12 cellular contexts compared by ENCODE assay signal in genomic region chr15:52440414-52440813, GRCh38.
DNase-seq lines count a peak whose midpoint lies in the region; ATAC-seq and FAIRE-seq lines count a peak whose summit lies in the region.
"Had no signal": no experiment of that assay in that cellular context is flagged by ENCODE, and none has a peak within 500 bp of the region (broad histone marks: within the 10 kb centered on the region; RNA-seq: fewer than 3 reads in every experiment).

No MANE protein-coding gene starts in this region.

- H3K27ac Mint-ChIP-seq in activated CD4-positive, alpha-beta memory T cell treated with anti-CD3 and anti-CD28 coated beads for 36 hours = no peak overlapping the region
- no peak overlapping the region for H3K27ac Mint-ChIP-seq in activated CD4-positive, alpha-beta memory T cell treated with anti-CD3 and anti-CD28 coated beads, Interleukin-2, amount 10 ng/mL, durations not matched to agents 7 days and 5 days

- no peak for ATAC-seq in GM18858 (IDR thresholded peaks at IDR 0.05; ENCODE audit: unreplicated experiment)

- intact Hi-C loops in activated CD4-positive, alpha-beta memory T cell treated with anti-CD3 and anti-CD28 coated beads for 36 hours (cut with micrococcal nuclease) = loop anchor here (1.0 kb wide), 1 partner anchor 24 kb away; no protein-coding TSS in a partner anchor

- no peaks in the 10 kb centered on the region for H3K36me3 Mint-ChIP-seq in activated CD4-positive, alpha-beta memory T cell treated with anti-CD3 and anti-CD28 coated beads for 36 hours
- H3K36me3 Mint-ChIP-seq in activated CD4-positive, alpha-beta memory T cell treated with anti-CD3 and anti-CD28 coated beads, Interleukin-2, amount 10 ng/mL, durations not matched to agents 7 days and 5 days (ENCODE audit: low read depth) = no peaks in the 10 kb centered on the region

- peak; percentile 37 for FAIRE-seq in RCC 7860 (lab: Jason Lieb, UNC)

- POLR2A ChIA-PET in activated CD4-positive, alpha-beta memory T cell treated with anti-CD3 and anti-CD28 coated beads for 36 hours (lab: Charles Lee) = no interaction called here
- POLR2A ChIA-PET in activated CD4-positive, alpha-beta memory T cell treated with anti-CD3 and anti-CD28 coated beads, Interleukin-2, amount 10 ng/mL, durations not matched to agents 7 days and 5 days (lab: Charles Lee) = interaction anchor here (0.6 kb wide), 1 partner anchor 19 kb away, joined by 3 read pairs; no protein-coding TSS in a partner anchor

- H3K27me3 Mint-ChIP-seq in activated CD4-positive, alpha-beta memory T cell treated with anti-CD3 and anti-CD28 coated beads for 36 hours = no peaks in the 10 kb centered on the region
- H3K27me3 Mint-ChIP-seq in activated CD4-positive, alpha-beta memory T cell treated with anti-CD3 and anti-CD28 coated beads, Interleukin-2, amount 10 ng/mL, durations not matched to agents 7 days and 5 days = no peaks in the 10 kb centered on the region

- peak overlapping the region; percentile 28 for H3K27ac ChIP-seq in epithelial cell of prostate
- H3K27ac ChIP-seq: cardiac muscle cell, Peyer's patch had no signal

- DNase-seq in activated CD4-positive, alpha-beta memory T cell treated with anti-CD3 and anti-CD28 coated beads for 36 hours = peak; percentile 61
- DNase-seq in activated CD4-positive, alpha-beta memory T cell treated with anti-CD3 and anti-CD28 coated beads, Interleukin-2, amount 10 ng/mL, durations not matched to agents 7 days and 5 days = no peak
- DNase-seq in RCC 7860 (ENCODE audit: low spot score) (peak; percentile 71), epithelial cell of prostate (ENCODE audit: low read depth, low spot score) (peak; percentile 66), NCI-H1092 treated with DMSO at 0.1 percent for 48 hours (lab: John Stamatoyannopoulos, UW) (no peak), cortex of kidney (lab: John Stamatoyannopoulos, UW) (no peak)
- peak; percentile 41 for DNase-seq in stimulated activated CD4-positive, alpha-beta T cell treated with anti-CD3 and anti-CD28 coated beads, Interleukin-4, amount 100 ng/mL, for 24 hours
- DNase-seq: NCI-H1930, Peyer's patch, retina had no signal

- CTCF ChIA-PET in activated CD4-positive, alpha-beta memory T cell treated with anti-CD3 and anti-CD28 coated beads for 36 hours (lab: Charles Lee) = no interaction called here
- CTCF ChIA-PET in activated CD4-positive, alpha-beta memory T cell treated with anti-CD3 and anti-CD28 coated beads, Interleukin-2, amount 10 ng/mL, durations not matched to agents 7 days and 5 days (lab: Charles Lee) = interaction anchor here (1.2 kb wide), 1 partner anchor 25 kb away, joined by 3 read pairs; no protein-coding TSS in a partner anchor

- H3K4me1 Mint-ChIP-seq in activated CD4-positive, alpha-beta memory T cell treated with anti-CD3 and anti-CD28 coated beads for 36 hours (ENCODE audit: low read depth) = peaks cover 42% of the 10 kb centered on the region
- H3K4me1 Mint-ChIP-seq in activated CD4-positive, alpha-beta memory T cell treated with anti-CD3 and anti-CD28 coated beads, Interleukin-2, amount 10 ng/mL, durations not matched to agents 7 days and 5 days = peaks cover 16% of the 10 kb centered on the region

- no peak overlapping the region for H3K4me3 Mint-ChIP-seq in activated CD4-positive, alpha-beta memory T cell treated with anti-CD3 and anti-CD28 coated beads for 36 hours
- no peak overlapping the region for H3K4me3 Mint-ChIP-seq in activated CD4-positive, alpha-beta memory T cell treated with anti-CD3 and anti-CD28 coated beads, Interleukin-2, amount 10 ng/mL, durations not matched to agents 7 days and 5 days

- no peaks in the 10 kb centered on the region for H3K9me3 Mint-ChIP-seq in activated CD4-positive, alpha-beta memory T cell treated with anti-CD3 and anti-CD28 coated beads for 36 hours
- no peaks in the 10 kb centered on the region for H3K9me3 Mint-ChIP-seq in activated CD4-positive, alpha-beta memory T cell treated with anti-CD3 and anti-CD28 coated beads, Interleukin-2, amount 10 ng/mL, durations not matched to agents 7 days and 5 days

Comparison
In these comparisons a context has a peak if more than half of its experiments do, and no peak if none do; other contexts are left out.
1. DNase-seq: peak in activated CD4-positive, alpha-beta memory T cell treated with anti-CD3 and anti-CD28 coated beads for 36 hours (single experiment), RCC 7860 (single experiment), epithelial cell of prostate (single experiment) and stimulated activated CD4-positive, alpha-beta T cell treated with anti-CD3 and anti-CD28 coated beads, Interleukin-4, amount 100 ng/mL, for 24 hours (single experiment); none in activated CD4-positive, alpha-beta memory T cell treated with anti-CD3 and anti-CD28 coated beads, Interleukin-2, amount 10 ng/mL, durations not matched to agents 7 days and 5 days (single experiment), NCI-H1092 treated with DMSO at 0.1 percent for 48 hours (single experiment) and cortex of kidney (single experiment).